In the genomic region with DNA sequence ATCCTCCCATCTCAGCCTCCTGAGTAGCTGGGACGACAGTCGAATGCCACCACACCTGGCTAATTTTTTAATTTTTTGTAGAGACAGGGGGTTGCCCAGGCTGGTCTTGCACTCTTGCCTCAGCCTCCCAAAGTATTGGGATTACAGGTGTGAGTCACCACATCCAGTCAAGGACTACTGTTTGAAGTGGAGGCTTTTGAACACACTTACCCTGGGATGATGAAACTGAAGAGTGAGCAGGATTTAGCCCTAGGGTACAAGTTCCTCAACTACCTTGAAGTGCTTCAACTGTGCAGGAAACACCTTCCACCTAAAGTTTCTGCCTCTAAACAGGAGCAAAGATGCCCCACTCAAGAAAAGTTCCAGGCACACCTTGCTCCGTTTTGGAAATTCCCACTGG, we compare ENCODE assay signal across 19 cellular contexts. TPM values are rescaled to one million over a fixed set of nuclear protein-coding genes. Genes with fewer than 3 reads are reported as not detected.
DNase-seq lines count a peak whose midpoint lies in the region; ATAC-seq and TF ChIP-seq lines count a peak whose summit lies in the region.
"Had no signal": no experiment of that assay in that cellular context is flagged by ENCODE, and none has a peak within 500 bp of the region (broad histone marks: within the 10 kb centered on the region; RNA-seq: fewer than 3 reads in every experiment).

No MANE protein-coding gene starts in this region.

- TF ChIP-seq CTCF in MCF 10A (IDR thresholded peaks at IDR 0.05; ENCODE audit: unreplicated experiment) (no peak), breast epithelium (IDR thresholded peaks at IDR 0.05) (no peak), WTC11 (IDR thresholded peaks at IDR 0.05) (no peak), lower lobe of right lung (IDR thresholded peaks at IDR 0.05) (no peak)

- DNase-seq in MCF 10A (ENCODE audit: unreplicated experiment) (peak; percentile 64), breast epithelium (ENCODE audit: low spot score in 2 of 2) (no peak), WTC11 (ENCODE audit: low spot score) (no peak), lower lobe of right lung (no peak), nucleus accumbens (lab: John Stamatoyannopoulos, UW) (no peak)
- DNase-seq: BE2C; CD4-positive, CD25-positive, alpha-beta regulatory T cell; COR-L47; DMS 273 treated with DMSO at 0.1 percent for 48 hours; GF-D8; MG63; NCI-H1048; NCI-H146; NCI-H2029 treated with DMSO at 0.1 percent for 48 hours; SHP77 had no signal

- no peaks in the 10 kb centered on the region for H3K4me1 ChIP-seq in breast epithelium
- H3K4me1 ChIP-seq in lower lobe of right lung = peaks cover 8% of the 10 kb centered on the region
- H3K4me1 ChIP-seq: BE2C had no signal

- H3K27ac ChIP-seq in breast epithelium (no peak overlapping the region), lower lobe of right lung (no peak overlapping the region)

- H3K9me3 Mint-ChIP-seq in MCF 10A (ENCODE audit: unreplicated experiment) (no peaks in the 10 kb centered on the region), WTC11 (no peaks in the 10 kb centered on the region)
- H3K9me3 Mint-ChIP-seq: CD4-positive, CD25-positive, alpha-beta regulatory T cell had no signal

- peaks cover 9% of the 10 kb centered on the region for H3K4me1 Mint-ChIP-seq in MCF 10A (ENCODE audit: insufficient read depth, unreplicated experiment)
- H3K4me1 Mint-ChIP-seq in WTC11 = peaks cover 41% of the 10 kb centered on the region
- H3K4me1 Mint-ChIP-seq: CD4-positive, CD25-positive, alpha-beta regulatory T cell had no signal

- no peak overlapping the region for H3K4me3 Mint-ChIP-seq in MCF 10A (ENCODE audit: unreplicated experiment)
- H3K4me3 Mint-ChIP-seq in WTC11 = no peak overlapping the region
- H3K4me3 Mint-ChIP-seq: CD4-positive, CD25-positive, alpha-beta regulatory T cell had no signal

- H3K27me3 Mint-ChIP-seq in MCF 10A (ENCODE audit: insufficient read depth, unreplicated experiment) (no peaks in the 10 kb centered on the region), WTC11 (ENCODE audit: low read depth) (no peaks in the 10 kb centered on the region; the same call in none of the 2 replicates)

- H3K4me3 ChIP-seq in breast epithelium = no peak overlapping the region
- H3K4me3 ChIP-seq in lower lobe of right lung = no peak overlapping the region
- H3K4me3 ChIP-seq: MG63 had no signal

- H3K36me3 ChIP-seq in breast epithelium (no peaks in the 10 kb centered on the region), lower lobe of right lung (no peaks in the 10 kb centered on the region)
- H3K36me3 ChIP-seq: BE2C, MG63 had no signal

- TF ChIP-seq POLR2A in breast epithelium (IDR thresholded peaks at IDR 0.05) = no peak

- intact Hi-C loops in MCF 10A (cut with micrococcal nuclease) = no loop called here
- intact Hi-C loops in breast epithelium (cut with DNase I; ENCODE audit: low total_unique reads) = no loop called here
- intact Hi-C loops in lower lobe of right lung (cut with DNase I) = no loop called here

- H3K27me3 ChIP-seq in breast epithelium (no peaks in the 10 kb centered on the region), lower lobe of right lung (ENCODE audit: low read depth) (no peaks in the 10 kb centered on the region)
- H3K27me3 ChIP-seq: BE2C, MG63 had no signal

- H3K27ac Mint-ChIP-seq in MCF 10A (ENCODE audit: low read depth, unreplicated experiment) (no peak overlapping the region), WTC11 (no peak overlapping the region)
- H3K27ac Mint-ChIP-seq: CD4-positive, CD25-positive, alpha-beta regulatory T cell had no signal

- CTCF ChIA-PET in MCF 10A (lab: Yijun Ruan, JAX) = no interaction called here
- CTCF ChIA-PET in WTC11 (lab: Charles Lee) = interaction anchor here (3.1 kb wide), 1 partner anchor 89 kb away, joined by 64 read pairs; no protein-coding TSS in a partner anchor

- BruUV-seq in MCF 10A (replicated peaks; lab: Mats Ljungman, UMichigan) = no TSS peak

- POLR2A ChIA-PET in MCF 10A (lab: Yijun Ruan, JAX) = no interaction called here
- POLR2A ChIA-PET in WTC11 (lab: Charles Lee) = no interaction called here

- H3K36me3 Mint-ChIP-seq in MCF 10A (ENCODE audit: insufficient read depth, unreplicated experiment) (no peaks in the 10 kb centered on the region), WTC11 (no peaks in the 10 kb centered on the region)
- H3K36me3 Mint-ChIP-seq: CD4-positive, CD25-positive, alpha-beta regulatory T cell had no signal

- no peaks in the 10 kb centered on the region for H3K9me3 ChIP-seq in breast epithelium
- H3K9me3 ChIP-seq in lower lobe of right lung = no peaks in the 10 kb centered on the region
- H3K9me3 ChIP-seq: BE2C, MG63 had no signal

- no peak for ATAC-seq in WTC11
- ATAC-seq in lower lobe of right lung = peak; percentile 76 to 82
- no peak for ATAC-seq in GM21423 (IDR thresholded peaks at IDR 0.05; ENCODE audit: unreplicated experiment)
- ATAC-seq in GM19023 (IDR thresholded peaks at IDR 0.05; ENCODE audit: unreplicated experiment) = no peak
- no peak for ATAC-seq in HG03571 (IDR thresholded peaks at IDR 0.05; ENCODE audit: unreplicated experiment)
- ATAC-seq: SK-N-SH treated with all-trans-retinoic acid at 6 μM for 48 hours had no signal

TF ChIP-seq in WTC11, 78 proteins besides CTCF, POLR2A, EP300 and RAD21:
- peak; percentile 60; the same call in 1 of the 2 replicates for TF ChIP-seq GABPB1 (CRISPR knock-in tag; IDR thresholded peaks at IDR 0.05)
- TF ChIP-seq NR3C1 (CRISPR knock-in tag; conservative IDR thresholded peaks at IDR 0.05; ENCODE audit: low read depth) = no peak

RNA-seq across cellular contexts. Expression of gene PARD6B, which starts 15.7 kb away (rescaled TPM):
- 5.3 and 5.8 TPM in 2 replicates for total RNA-seq in MCF 10A (2022)
- total RNA-seq in breast epithelium = 10 to 100 TPM in 2 of 3 donors, 1 to 10 TPM in 1; 1.4 to 30.6 (median 13.4) TPM
- 29.6 to 38.0 TPM (median 37.5 TPM) in 3 replicates for total RNA-seq in WTC11 (2021)
- 32.5 TPM for total RNA-seq in lower lobe of right lung

RNA-seq across cellular contexts. Expression of gene RIPOR3, which starts 24.4 kb away (rescaled TPM):
- total RNA-seq in MCF 10A (2022) = not detected in 2 replicates
- total RNA-seq in breast epithelium = 10 to 100 TPM in 2 of 3 donors, 1 to 10 TPM in 1; 4.5 to 35.5 (median 26.9) TPM
- 5.4 to 6.5 TPM (median 6.0 TPM) in 3 replicates for total RNA-seq in WTC11 (2021)
- 11.0 TPM for total RNA-seq in lower lobe of right lung

Comparison
In these comparisons a context has a peak if more than half of its experiments do, and no peak if none do; other contexts are left out.
1. ATAC-seq: peak in lower lobe of right lung (2 of 2); none in WTC11 (single experiment), GM21423 (single experiment), GM19023 (single experiment) and HG03571 (single experiment).